8 cellular contexts compared by ENCODE assay signal in genomic region chr17:41863074-41863843, GRCh38. TPM values are rescaled to one million over a fixed set of nuclear protein-coding genes. Genes with fewer than 3 reads are reported as not detected.
A peak's percentile ranks its signal among the peaks of the same experiment; 100 is the strongest.
DNase-seq lines count a peak whose midpoint lies in the region; ATAC-seq and TF ChIP-seq lines count a peak whose summit lies in the region.

No MANE protein-coding gene starts in this region.

- DNase-seq in GM23248 (no peak), T-cell (peak in 29 of 34 experiments; percentile 2 to 38 (median 22)), endodermal cell (peak; percentile 55), omental fat pad (ENCODE audit: low spot score) (no peak), left lobe of liver (ENCODE audit: low spot score) (no peak), COR-L47 (lab: John Stamatoyannopoulos, UW) (no peak)
- peak; percentile 31 for DNase-seq in stimulated activated CD4-positive, alpha-beta T cell treated with anti-CD3 and anti-CD28 coated beads, Interleukin-1b, Interleukin-23, amount 100 ng/mL, for 48 hours

- ATAC-seq in T-cell (replicated peaks in 1 of 4) (peak in 1 of 4 experiments; percentile 10), omental fat pad (ENCODE audit: low FRiP score) (no peak), HG03354 (IDR thresholded peaks at IDR 0.05; ENCODE audit: poor library complexity, severe bottlenecking, unreplicated experiment) (no peak), left lobe of liver (no peak)

- peak overlapping the region; percentile 85 for H3K4me2 ChIP-seq in GM23248 (ENCODE audit: unreplicated experiment)

- H3K27ac Mint-ChIP-seq in T-cell (no peak overlapping the region), endodermal cell (no peak overlapping the region)

- H3K4me1 ChIP-seq in GM23248 (ENCODE audit: insufficient read depth) (peaks cover 12% of the 10 kb centered on the region), endodermal cell (ENCODE audit: control insufficient read depth, insufficient read depth, low read length) (no peaks in the 10 kb centered on the region)

- H3K4me1 Mint-ChIP-seq in T-cell (peaks cover 34 to 36% (median 35%) of the 10 kb centered on the region in 3 donors), endodermal cell (peaks cover 14% of the 10 kb centered on the region)

- peaks cover 1% of the 10 kb centered on the region for H3K36me3 Mint-ChIP-seq in T-cell
- peaks cover 17% of the 10 kb centered on the region for H3K36me3 Mint-ChIP-seq in endodermal cell (ENCODE audit: low read depth)

- H3K9ac ChIP-seq in GM23248, result peak overlapping the region; percentile 92; the same call in 1 of the 2 replicates
- H3K9ac ChIP-seq in endodermal cell (ENCODE audit: extremely low read depth, low read length, poor library complexity, severe bottlenecking), result peak overlapping the region; percentile 78

- H3K9me2 ChIP-seq in GM23248 (ENCODE audit: insufficient read depth), result no peaks in the 10 kb centered on the region

- POLR2A ChIA-PET in T-cell (lab: Charles Lee), result no interaction called here

- in situ Hi-C loops in GM23248 (cut with MboI), result no loop called here

- peaks cover 23% of the 10 kb centered on the region for H3F3A ChIP-seq in GM23248 (ENCODE audit: insufficient read depth)

- H3K4me3 ChIP-seq in GM23248, result peak overlapping the region; percentile 90
- peak overlapping the region; percentile 91 for H3K4me3 ChIP-seq in endodermal cell (ENCODE audit: low read length)

- WGBS in GM23248 (ENCODE audit: low coverage in 1 of 2, low lambda C conversion rate in 2 of 2, missing lambda C conversion rate in 2 of 2), 2 experiments, result 73 to 78% methylated on average over 18 of the region's 18 CpGs
- WGBS in endodermal cell (ENCODE audit: insufficient coverage in 1 of 2, insufficient read length in 1 of 2), 2 experiments, result 80 to 84% methylated on average over 15 to 18 of the region's 18 CpGs

- H3K4me3 Mint-ChIP-seq in T-cell (no peak overlapping the region), endodermal cell (no peak overlapping the region)

- CTCF ChIA-PET in T-cell (lab: Charles Lee), result interaction anchor here in 1 of 2 donors (0.6 to 1.0 kb wide), 2 partner anchors 11 to 107 kb away, joined by 4 read pairs; no protein-coding TSS in a partner anchor

- H3K79me2 ChIP-seq in GM23248 (ENCODE audit: insufficient read depth), result peaks cover 66% of the 10 kb centered on the region

- H3K27ac ChIP-seq in GM23248, result no peak overlapping the region
- no peak overlapping the region for H3K27ac ChIP-seq in endodermal cell (ENCODE audit: low read depth, low read length)

- H3K9me3 ChIP-seq in GM23248 (ENCODE audit: low read depth), result no peaks in the 10 kb centered on the region
- H3K9me3 ChIP-seq in endodermal cell (ENCODE audit: control insufficient read depth, low read length), result no peaks in the 10 kb centered on the region

- H3K9me3 Mint-ChIP-seq in T-cell (no peaks in the 10 kb centered on the region), endodermal cell (no peaks in the 10 kb centered on the region)

- H4K20me1 ChIP-seq in GM23248 (ENCODE audit: insufficient read depth), result no peaks in the 10 kb centered on the region

- H3K36me3 ChIP-seq in GM23248 (ENCODE audit: low read depth) (peaks cover 14% of the 10 kb centered on the region), endodermal cell (ENCODE audit: control insufficient read depth, insufficient read depth, low read length) (peaks cover 15% of the 10 kb centered on the region)

- TF ChIP-seq CTCF in endodermal cell (conservative IDR thresholded peaks at IDR 0.05), result no peak
- TF ChIP-seq CTCF in omental fat pad (IDR thresholded peaks at IDR 0.05), result no peak

- H3K27me3 Mint-ChIP-seq in T-cell, result no peaks in the 10 kb centered on the region
- no peaks in the 10 kb centered on the region for H3K27me3 Mint-ChIP-seq in endodermal cell (ENCODE audit: insufficient read depth)

- H3K27me3 ChIP-seq in GM23248 (replicated peaks; ENCODE audit: insufficient read depth), result no peaks in the 10 kb centered on the region
- no peaks in the 10 kb centered on the region for H3K27me3 ChIP-seq in endodermal cell (ENCODE audit: control insufficient read depth, insufficient read depth, low read length, poor library complexity, severe bottlenecking)

- no peak overlapping the region for H2AFZ ChIP-seq in GM23248

RNA-seq across cellular contexts. Expression of gene KLHL11, which starts 2.0 kb away (rescaled TPM):
- 27.7 and 28.5 TPM in 2 replicates for total RNA-seq in GM23248 (2014; rRNA removed; shearing (Covaris generic))
- polyA plus RNA-seq in GM23248 (2016; fragmentation: Nextera tagmentation; extraction: Ambion mirVana), result 12.5 and 12.8 TPM in 2 replicates
- 10 to 100 TPM; 17.1 to 28.2 (median 18.6) TPM for total RNA-seq in T-cell
- total RNA-seq in endodermal cell, result 10 to 100 TPM; 13.3 to 15.9 TPM
- 6.6 TPM for polyA plus RNA-seq in endodermal cell (2013, experiment 1 of 2)
- 6.3 TPM for polyA plus RNA-seq in endodermal cell (2013, experiment 2 of 2)
- total RNA-seq in omental fat pad, result 10 to 100 TPM; 16.2 to 18.8 (median 18.0) TPM
- 5.9 TPM for total RNA-seq in left lobe of liver

RNA-seq across cellular contexts. Expression of gene KLHL10, which starts 25.6 kb away (rescaled TPM):
- total RNA-seq in GM23248 (2014; rRNA removed; shearing (Covaris generic)), result 2.3 TPM in 1 of 2 replicates, not detected in the other
- polyA plus RNA-seq in GM23248 (2016; fragmentation: Nextera tagmentation; extraction: Ambion mirVana), result 0.09 TPM in 2 replicates
- total RNA-seq in T-cell, result not detected
- under 1 TPM in 1 of 2 donors, not detected in 1; 0.15 TPM for total RNA-seq in endodermal cell
- polyA plus RNA-seq in endodermal cell (2013, experiment 1 of 2), result not detected
- polyA plus RNA-seq in endodermal cell (2013, experiment 2 of 2), result not detected
- total RNA-seq in omental fat pad, result under 1 TPM in 3 of 4 donors, not detected in 1; 0.44 to 0.72 (median 0.63) TPM
- not detected for total RNA-seq in left lobe of liver

RNA-seq across cellular contexts. Expression of gene NT5C3B, which starts 27.2 kb away (rescaled TPM):
- 61.7 and 69.8 TPM in 2 replicates for total RNA-seq in GM23248 (2014; rRNA removed; shearing (Covaris generic))
- polyA plus RNA-seq in GM23248 (2016; fragmentation: Nextera tagmentation; extraction: Ambion mirVana), result 59.3 and 69.6 TPM in 2 replicates
- total RNA-seq in T-cell (10 to 100 TPM; 25.4 to 43.0 (median 33.4) TPM), endodermal cell (10 to 100 TPM; 65.2 to 79.5 TPM), omental fat pad (10 to 100 TPM; 35.5 to 65.9 (median 42.5) TPM), left lobe of liver (24.3 TPM)
- 77.9 TPM for polyA plus RNA-seq in endodermal cell (2013, experiment 1 of 2)
- 72.6 TPM for polyA plus RNA-seq in endodermal cell (2013, experiment 2 of 2)

RNA-seq across cellular contexts. Expression of gene FKBP10, which starts 50.5 kb away (rescaled TPM):
- 750 and 759 TPM in 2 replicates for total RNA-seq in GM23248 (2014; rRNA removed; shearing (Covaris generic))
- polyA plus RNA-seq in GM23248 (2016; fragmentation: Nextera tagmentation; extraction: Ambion mirVana), result 78.0 and 81.5 TPM in 2 replicates
- 1 to 10 TPM in 2 of 5 donors, under 1 TPM in 2, not detected in 1; 0.49 to 1.3 (median 1.1) TPM for total RNA-seq in T-cell
- total RNA-seq in endodermal cell, result 100 to 1,000 TPM; 179 to 291 TPM
- 230 TPM for polyA plus RNA-seq in endodermal cell (2013, experiment 1 of 2)
- polyA plus RNA-seq in endodermal cell (2013, experiment 2 of 2), result 211 TPM
- total RNA-seq in omental fat pad, result 10 to 100 TPM; 30.5 to 53.1 (median 42.3) TPM
- 5.1 TPM for total RNA-seq in left lobe of liver

RNA-seq across cellular contexts. Expression of gene P3H4, which starts 51.5 kb away (rescaled TPM):
- 116 and 161 TPM in 2 replicates for total RNA-seq in GM23248 (2014; rRNA removed; shearing (Covaris generic))
- polyA plus RNA-seq in GM23248 (2016; fragmentation: Nextera tagmentation; extraction: Ambion mirVana), result 96.9 and 105 TPM in 2 replicates
- total RNA-seq in T-cell, result 10 to 100 TPM in 1 of 5 donors, 1 to 10 TPM in 4; 2.9 to 11.0 (median 7.7) TPM
- 10 to 100 TPM; 23.9 to 40.6 TPM for total RNA-seq in endodermal cell
- polyA plus RNA-seq in endodermal cell (2013, experiment 1 of 2), result 32.2 TPM
- polyA plus RNA-seq in endodermal cell (2013, experiment 2 of 2), result 34.7 TPM
- 10 to 100 TPM in 2 of 4 donors, 1 to 10 TPM in 2; 6.6 to 15.6 (median 10.0) TPM for total RNA-seq in omental fat pad
- total RNA-seq in left lobe of liver, result 3.3 TPM

Comparison
In these comparisons a context has a peak if more than half of its experiments do, and no peak if none do; other contexts are left out.
1. DNase-seq: peak in T-cell (29 of 34), endodermal cell (single experiment) and stimulated activated CD4-positive, alpha-beta T cell treated with anti-CD3 and anti-CD28 coated beads, Interleukin-1b, Interleukin-23, amount 100 ng/mL, for 48 hours (single experiment); none in GM23248 (single experiment), omental fat pad (single experiment), left lobe of liver (single experiment) and COR-L47 (single experiment).